Comparison of ENCODE assay signal across 8 cellular contexts in genomic region chr21:6111354-6111753, GRCh38.
DNase-seq lines count a peak whose midpoint lies in the region; ATAC-seq and TF ChIP-seq lines count a peak whose summit lies in the region.
"Not testable (repeated sequence)": the region's sequence is repeated elsewhere in the genome, so short reads cannot be mapped to it uniquely, and the experiment has no call there.

No MANE protein-coding gene starts in this region.

- not testable (repeated sequence) for TF ChIP-seq EP300 in esophagus muscularis mucosa (IDR thresholded peaks at IDR 0.05)

- not testable (repeated sequence) for H3K9me3 Mint-ChIP-seq in activated T-cell treated with anti-CD3 and anti-CD28 coated beads, Interleukin-2, amount 50 U/mL, for 4 hours

- H3K36me3 Mint-ChIP-seq in activated T-cell treated with anti-CD3 and anti-CD28 coated beads, Interleukin-2, amount 50 U/mL, for 4 hours (ENCODE audit: insufficient read depth): not testable (repeated sequence)

- H3K9me3 ChIP-seq in A673 (ENCODE audit: low read depth, low read length, poor library complexity, severe bottlenecking); Panc1 (ENCODE audit: control insufficient read depth, insufficient read depth, low read depth, low read length); esophagus muscularis mucosa; lower lobe of right lung: not testable (repeated sequence)

- H3K27me3 ChIP-seq in A673 (replicated peaks; ENCODE audit: insufficient read depth, low read depth, low read length, poor library complexity); Panc1 (ENCODE audit: control insufficient read depth, insufficient read depth, low read length); esophagus muscularis mucosa; lower lobe of right lung (ENCODE audit: low read depth): not testable (repeated sequence)

- DNase-seq in A673 (ENCODE audit: low spot score); Panc1 (ENCODE audit: low read depth, low spot score); esophagus muscularis mucosa (ENCODE audit: extremely low spot score): not testable (repeated sequence)
- peak; percentile 7 for DNase-seq in activated T-cell treated with anti-CD3 and anti-CD28 coated beads, Interleukin-2, amount 50 U/mL, for 4 hours
- DNase-seq in lower lobe of right lung: peak; percentile 55
- DNase-seq in stimulated activated CD4-positive, alpha-beta T cell treated with anti-CD3 and anti-CD28 coated beads, Interleukin-15, amount 100 ng/mL, for 24 hours: peak; percentile 5

- intact Hi-C loops in A673 (cut with micrococcal nuclease; ENCODE audit: unreplicated experiment); Panc1 (cut with micrococcal nuclease; ENCODE audit: unreplicated experiment); esophagus muscularis mucosa (cut with DNase I); lower lobe of right lung (cut with DNase I): not testable (repeated sequence)

- H3K4me1 Mint-ChIP-seq in activated T-cell treated with anti-CD3 and anti-CD28 coated beads, Interleukin-2, amount 50 U/mL, for 4 hours (ENCODE audit: low read depth): not testable (repeated sequence)

- H3K4me1 ChIP-seq in A673 (ENCODE audit: insufficient read depth, low read length, poor library complexity, severe bottlenecking); Panc1 (ENCODE audit: control insufficient read depth, insufficient read depth, low read length); esophagus muscularis mucosa; lower lobe of right lung: not testable (repeated sequence)

- not testable (repeated sequence) for H3K27me3 Mint-ChIP-seq in activated T-cell treated with anti-CD3 and anti-CD28 coated beads, Interleukin-2, amount 50 U/mL, for 4 hours (ENCODE audit: low read depth)

- TF ChIP-seq POLR2A in esophagus muscularis mucosa (IDR thresholded peaks at IDR 0.05; ENCODE audit: low read depth): not testable (repeated sequence)

- CTCF ChIA-PET in A673 (lab: Charles Lee); Panc1 (lab: Charles Lee): not testable (repeated sequence)

- in situ Hi-C loops in Panc1 (cut with HindIII; ENCODE audit: low pct_unique_long_range_greater_than_20kb, low sequenced_read_pairs): not testable (repeated sequence)

- not testable (repeated sequence) for TF ChIP-seq CTCF in A673 (conservative IDR thresholded peaks at IDR 0.05; ENCODE audit: low read depth, low read length); Panc1 (IDR thresholded peaks at IDR 0.05); esophagus muscularis mucosa (IDR thresholded peaks at IDR 0.05); lower lobe of right lung (IDR thresholded peaks at IDR 0.05)

- ATAC-seq in GM19438 (IDR thresholded peaks at IDR 0.05; ENCODE audit: low read depth, unreplicated experiment): peak; percentile 8
- ATAC-seq in HG03025 (IDR thresholded peaks at IDR 0.05; ENCODE audit: low FRiP score, unreplicated experiment): peak; percentile 4
- peak; percentile 56 for ATAC-seq in Panc1
- peak; percentile 35 to 41 for ATAC-seq in activated T-cell treated with anti-CD3 and anti-CD28 coated beads, Interleukin-2, amount 50 U/mL, for 4 hours
- peak; percentile 14 to 15 for ATAC-seq in lower lobe of right lung

- no CpG with 5 or more reads among the region's 46 CpGs for WGBS in esophagus muscularis mucosa

- H3K27ac ChIP-seq in A673 (ENCODE audit: low read depth, low read length, poor library complexity, severe bottlenecking); Panc1 (ENCODE audit: low read length); lower lobe of right lung: not testable (repeated sequence)
- H3K27ac ChIP-seq in esophagus muscularis mucosa (replicated peaks in 1 of 4): peak overlapping the region in 2 of 4 donors; percentile 51 to 62

- not testable (repeated sequence) for H3K36me3 ChIP-seq in A673 (ENCODE audit: insufficient read depth, low read length, poor library complexity, severe bottlenecking); Panc1 (ENCODE audit: control insufficient read depth, insufficient read depth, low read length); esophagus muscularis mucosa; lower lobe of right lung

- H3K4me3 Mint-ChIP-seq in activated T-cell treated with anti-CD3 and anti-CD28 coated beads, Interleukin-2, amount 50 U/mL, for 4 hours: not testable (repeated sequence)

- not testable (repeated sequence) for BruUV-seq in A673 (replicated peaks; lab: Mats Ljungman, UMichigan); Panc1 (replicated peaks; lab: Mats Ljungman, UMichigan)

- POLR2A ChIA-PET in A673 (lab: Charles Lee; ENCODE audit: low non-redundant PET); Panc1 (lab: Charles Lee): not testable (repeated sequence)

- H3K4me3 ChIP-seq in A673 (ENCODE audit: low read depth, low read length, poor library complexity, severe bottlenecking) (peak overlapping the region; percentile 31), esophagus muscularis mucosa (peak overlapping the region in 3 of 4 donors; percentile 46 to 57 (median 46))
- H3K4me3 ChIP-seq in Panc1 (ENCODE audit: low read depth in 2 of 2, low read length in 2 of 2); lower lobe of right lung: not testable (repeated sequence)

Comparison
In these comparisons a context has a peak if more than half of its experiments do, and no peak if none do; other contexts are left out.
1. ATAC-seq: peak in every context shown above with its lines; median percentile 56 in Panc1; 38 in activated T-cell treated with anti-CD3 and anti-CD28 coated beads, Interleukin-2, amount 50 U/mL, for 4 hours; 14 in lower lobe of right lung; 8 in GM19438; 4 in HG03025.